ENCODE assay signal across 24 cellular contexts in the genomic region with DNA sequence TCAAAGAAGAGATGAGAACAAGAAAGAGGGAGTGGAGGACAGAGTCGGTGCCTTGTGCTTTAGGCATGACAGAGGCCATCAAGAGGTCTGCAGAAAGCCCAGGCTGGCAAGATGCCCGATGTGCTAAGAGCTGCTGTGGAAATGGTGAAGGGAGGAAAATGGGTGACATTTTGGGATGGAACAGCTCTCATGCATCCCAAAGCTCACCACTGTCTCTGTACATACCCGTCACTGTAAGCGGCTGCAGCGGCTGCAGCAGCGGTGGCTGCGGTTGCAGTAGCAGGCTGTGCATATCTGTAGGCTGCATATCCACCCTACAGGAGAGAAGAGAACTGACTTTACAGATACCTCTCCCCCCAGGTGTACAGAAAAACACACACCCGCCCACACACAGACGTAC. TPM values are rescaled to one million over a fixed set of nuclear protein-coding genes. Genes with fewer than 3 reads are reported as not detected.
DNase-seq lines count a peak whose midpoint lies in the region; ATAC-seq, FAIRE-seq and TF ChIP-seq lines count a peak whose summit lies in the region.
"Had no signal": no experiment of that assay in that cellular context is flagged by ENCODE, and none has a peak within 500 bp of the region (broad histone marks: within the 10 kb centered on the region; RNA-seq: fewer than 3 reads in every experiment).

No MANE protein-coding gene starts in this region.

- no peak overlapping the region for H4K5ac ChIP-seq in IMR-90 (ENCODE audit: low read depth, low read length)

- no peaks in the 10 kb centered on the region for H3K4me1 Mint-ChIP-seq in central memory CD8-positive, alpha-beta T cell

- no peak overlapping the region for H3K56ac ChIP-seq in IMR-90 (ENCODE audit: extremely low read depth, insufficient read depth, low read length)

- peaks cover 16 to 67% of the 10 kb centered on the region in 2 experiments for H3K79me1 ChIP-seq in IMR-90 (ENCODE audit: low read depth in 1 of 2, low read length in 2 of 2)

- no peak for TF ChIP-seq CTCF in BE2C (IDR thresholded peaks at IDR 0.05; ENCODE audit: low read depth, low read length)
- no peak for TF ChIP-seq CTCF in IMR-90 (conservative IDR thresholded peaks at IDR 0.05; ENCODE audit: low read depth, low read length)
- TF ChIP-seq CTCF in tibial nerve (IDR thresholded peaks at IDR 0.05) = no peak

- peak overlapping the region; percentile 43 for H3K4ac ChIP-seq in IMR-90 (ENCODE audit: low read depth, low read length)

- H3K27me3 Mint-ChIP-seq in central memory CD8-positive, alpha-beta T cell = peaks cover 15% of the 10 kb centered on the region
- H3K27me3 Mint-ChIP-seq: CD4-positive, alpha-beta T cell had no signal

- no peak for FAIRE-seq in urothelium cell line (lab: Jason Lieb, UNC)
- FAIRE-seq: A204.1, GM12878, GM19239 had no signal

- TF ChIP-seq POLR2A in IMR-90 (IDR thresholded peaks at IDR 0.05; ENCODE audit: low read depth, low read length) = no peak
- no peak for TF ChIP-seq POLR2A in tibial nerve (IDR thresholded peaks at IDR 0.05)

- H3K4me1 ChIP-seq in BE2C (peaks cover 41% of the 10 kb centered on the region), IMR-90 (ENCODE audit: control insufficient read depth, insufficient read depth, low read length) (peaks cover 29% of the 10 kb centered on the region), tibial nerve (peaks cover 0 to 16% (median 0%) of the 10 kb centered on the region in 4 donors)

- POLR2A ChIA-PET in IMR-90 (lab: Charles Lee; ENCODE audit: unreplicated experiment) = no interaction called here

- H4K8ac ChIP-seq in IMR-90 (ENCODE audit: low read depth in 2 of 2, low read length in 2 of 2) = peak overlapping the region in 1 of 2 experiments; percentile 11; a peak in 1 of 4 replicates

- TF ChIP-seq EP300 in tibial nerve (IDR thresholded peaks at IDR 0.05) = no peak

- no peak for TF ChIP-seq RAD21 in IMR-90 (IDR thresholded peaks at IDR 0.05; ENCODE audit: low read length)

- no peak overlapping the region for H2AFZ ChIP-seq in IMR-90 (replicated peaks; ENCODE audit: low read length, poor library complexity)

- CTCF ChIA-PET in IMR-90 (lab: Yijun Ruan, JAX) = no interaction called here

- H2BK5ac ChIP-seq in IMR-90 (ENCODE audit: low read depth, low read length, poor library complexity, severe bottlenecking) = peak overlapping the region; percentile 55

- no TSS peak for BruUV-seq in IMR-90 (replicated peaks; lab: Mats Ljungman, UMichigan)

- no CpG with 5 or more reads among the region's 9 CpGs for WGBS in IMR-90 (ENCODE audit: extremely low coverage in 2 of 2, insufficient read length in 1 of 2), 2 experiments
- 90 to 91% methylated on average over 9 of the region's 9 CpGs for WGBS in tibial nerve, 2 donors

- H3K36me3 ChIP-seq in BE2C (peaks cover 49% of the 10 kb centered on the region), IMR-90 (ENCODE audit: control insufficient read depth, insufficient read depth, low read length) (peaks cover 28% of the 10 kb centered on the region), tibial nerve (peaks cover 0 to 47% (median 0%) of the 10 kb centered on the region in 3 donors)

- no peak overlapping the region for H2BK15ac ChIP-seq in IMR-90 (ENCODE audit: low read depth, low read length)

- H2AK9ac ChIP-seq in IMR-90 (replicated peaks; ENCODE audit: low read depth, low read length, poor library complexity) = no peak overlapping the region

- peak overlapping the region; percentile 26 for H2BK120ac ChIP-seq in IMR-90 (ENCODE audit: low read depth, low read length)

- peak overlapping the region; percentile 46; the same call in 1 of the 2 replicates for H3K18ac ChIP-seq in IMR-90 (ENCODE audit: low read depth, low read length)

- in situ Hi-C loops in IMR-90 (cut with MboI; ENCODE audit: low sequenced_read_pairs) = loop anchor here (5.0 kb wide), 1 partner anchor 376 kb away; no protein-coding TSS in a partner anchor

- H4K91ac ChIP-seq in IMR-90 (ENCODE audit: insufficient read depth, low read depth, low read length) = 0 out of 2 replicates have a peak overlapping the region, but pooled peaks have one; percentile 8

- peaks cover 12% of the 10 kb centered on the region; the same call in 1 of the 2 replicates for H4K20me1 ChIP-seq in IMR-90 (ENCODE audit: insufficient read depth, low read length)

- H3K27me3 ChIP-seq in BE2C (no peaks in the 10 kb centered on the region), IMR-90 (ENCODE audit: control insufficient read depth, insufficient read depth, low read length) (no peaks in the 10 kb centered on the region), tibial nerve (no peaks in the 10 kb centered on the region)

- H3K23ac ChIP-seq in IMR-90 (ENCODE audit: low read depth, low read length) = 0 out of 2 replicates have a peak overlapping the region, but pooled peaks have one; percentile 29

- peak overlapping the region; percentile 74 for H3K27ac ChIP-seq in IMR-90 (ENCODE audit: insufficient read depth, low read length)
- H3K27ac ChIP-seq in tibial nerve = no peak overlapping the region

- intact Hi-C loops in IMR-90 (cut with micrococcal nuclease) = loop anchor here (2.0 kb wide), 2 partner anchors 91 to 117 kb away; no protein-coding TSS in a partner anchor
- intact Hi-C loops in left ventricle myocardium superior (cut with micrococcal nuclease) = no loop called here

- H3K14ac ChIP-seq in IMR-90 (replicated peaks; ENCODE audit: low read depth, low read length) = peak overlapping the region; percentile 81

- peak; percentile 53 for DNase-seq in BE2C
- DNase-seq in IMR-90 = no peak
- no peak for DNase-seq in central memory CD8-positive, alpha-beta T cell (ENCODE audit: low spot score in 2 of 2)
- peak; percentile 67 for DNase-seq in left ventricle myocardium superior
- DNase-seq in globus pallidus (ENCODE audit: low spot score) = no peak
- no peak for DNase-seq in urothelium cell line (ENCODE audit: low spot score)
- no peak for DNase-seq in tibial nerve (ENCODE audit: low spot score in 2 of 2)
- DNase-seq: CD4-positive, alpha-beta T cell; DMS153; MM.1S; NCI-H1092; NCI-H1436 treated with DMSO at 0.1 percent for 48 hours; NCI-H2029; NCI-H526 treated with DMSO at 0.1 percent for 48 hours; SIG-M5 had no signal

- H3K9me1 ChIP-seq in IMR-90 (ENCODE audit: insufficient read depth, low read length) = peaks cover 21% of the 10 kb centered on the region

- ATAC-seq in IMR-90 (ENCODE audit: low read depth) = no peak
- no peak for ATAC-seq in central memory CD8-positive, alpha-beta T cell (replicated peaks; ENCODE audit: extremely low read depth, poor library complexity, severe bottlenecking)
- peak; percentile 33 for ATAC-seq in left ventricle myocardium superior
- ATAC-seq in GM21786 (IDR thresholded peaks at IDR 0.05; ENCODE audit: unreplicated experiment) = no peak
- ATAC-seq: GM12878, SK-N-SH treated with all-trans-retinoic acid at 6 μM for 48 hours had no signal

- H3K9me3 Mint-ChIP-seq in central memory CD8-positive, alpha-beta T cell = no peaks in the 10 kb centered on the region
- H3K9me3 Mint-ChIP-seq: CD4-positive, alpha-beta T cell had no signal

- no peak overlapping the region for H3K4me3 ChIP-seq in BE2C (ENCODE audit: low read depth, low read length)
- H3K4me3 ChIP-seq in IMR-90 (ENCODE audit: insufficient read depth, low read depth, low read length) = no peak overlapping the region
- no peak overlapping the region for H3K4me3 ChIP-seq in tibial nerve
- H3K4me3 ChIP-seq: GM12878 had no signal

- no peak overlapping the region for H3K9ac ChIP-seq in IMR-90 (ENCODE audit: low read depth, low read length)

- peak overlapping the region; percentile 60; the same call in 1 of the 2 replicates for H2BK20ac ChIP-seq in IMR-90 (ENCODE audit: low read depth, low read length)

- dilution Hi-C loops in IMR-90 (cut with HindIII; ENCODE audit: low sequenced_read_pairs, unreplicated experiment) = no loop called here

- no peaks in the 10 kb centered on the region for H3K36me3 Mint-ChIP-seq in central memory CD8-positive, alpha-beta T cell (ENCODE audit: insufficient read depth)

- H3K4me3 Mint-ChIP-seq in central memory CD8-positive, alpha-beta T cell = no peak overlapping the region
- H3K4me3 Mint-ChIP-seq: CD4-positive, alpha-beta T cell had no signal

- peak overlapping the region; percentile 26 for H3K27ac Mint-ChIP-seq in central memory CD8-positive, alpha-beta T cell (ENCODE audit: low read depth)
- H3K27ac Mint-ChIP-seq: CD4-positive, alpha-beta T cell had no signal

- no peak overlapping the region for H3K4me2 ChIP-seq in IMR-90 (ENCODE audit: low read depth, low read length)

- H2AK5ac ChIP-seq in IMR-90 (ENCODE audit: low read depth, low read length) = peak overlapping the region; percentile 88; the same call in 1 of the 2 replicates

- no peaks in the 10 kb centered on the region; the same call in 1 of the 2 replicates for H3K9me3 ChIP-seq in BE2C
- H3K9me3 ChIP-seq in IMR-90 (ENCODE audit: control insufficient read depth, insufficient read depth, low read length) = no peaks in the 10 kb centered on the region
- no peaks in the 10 kb centered on the region for H3K9me3 ChIP-seq in tibial nerve

TF ChIP-seq in IMR-90, 13 proteins besides CTCF, POLR2A, EP300 and RAD21 (continues in another document):
- TF ChIP-seq BHLHE40 (IDR thresholded peaks at IDR 0.05; ENCODE audit: low read depth, low read length) (no peak), CHD1 (IDR thresholded peaks at IDR 0.05; ENCODE audit: low read depth, low read length) (no peak), CEBPB (IDR thresholded peaks at IDR 0.05; ENCODE audit: low read depth, low read length) (no peak), SMC3 (IDR thresholded peaks at IDR 0.05; ENCODE audit: low read depth, low read length) (no peak), MAZ (IDR thresholded peaks at IDR 0.05; ENCODE audit: borderline replicate concordance, low read depth, low read length) (no peak), RCOR1 (IDR thresholded peaks at IDR 0.05; ENCODE audit: insufficient replicate concordance, low read length) (no peak), MAFK (IDR thresholded peaks at IDR 0.05; ENCODE audit: low read depth, low read length) (no peak)
- TF ChIP-seq, protein P1, sequence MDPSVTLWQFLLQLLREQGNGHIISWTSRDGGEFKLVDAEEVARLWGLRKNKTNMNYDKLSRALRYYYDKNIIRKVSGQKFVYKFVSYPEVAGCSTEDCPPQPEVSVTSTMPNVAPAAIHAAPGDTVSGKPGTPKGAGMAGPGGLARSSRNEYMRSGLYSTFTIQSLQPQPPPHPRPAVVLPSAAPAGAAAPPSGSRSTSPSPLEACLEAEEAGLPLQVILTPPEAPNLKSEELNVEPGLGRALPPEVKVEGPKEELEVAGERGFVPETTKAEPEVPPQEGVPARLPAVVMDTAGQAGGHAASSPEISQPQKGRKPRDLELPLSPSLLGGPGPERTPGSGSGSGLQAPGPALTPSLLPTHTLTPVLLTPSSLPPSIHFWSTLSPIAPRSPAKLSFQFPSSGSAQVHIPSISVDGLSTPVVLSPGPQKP (IDR thresholded peaks at IDR 0.05; ENCODE audit: borderline replicate concordance, low read depth, low read length) = no peak

RNA-seq across cellular contexts. Expression of a gene that starts 28.6 kb away (rescaled TPM):
- polyA plus RNA-seq in BE2C (2012; ENCODE audit: insufficient read depth, insufficient read length, low read depth) = not detected
- under 0.01 and 0.18 TPM in 2 replicates for total RNA-seq in IMR-90 (2012; rRNA removed)
- 0.15 and 0.19 TPM in 2 replicates for polyA plus RNA-seq in IMR-90 (2012; rRNA removed)
- polyA plus RNA-seq in IMR-90 (2012; cell fraction: cytosol; rRNA removed) = 0.15 TPM in 1 of 2 replicates, not detected in the other
- 0.09 and 0.16 TPM in 2 replicates for polyA plus RNA-seq in IMR-90 (2012; cell fraction: nucleus; rRNA removed; ENCODE audit: low replicate concordance)
- not detected for total RNA-seq in left ventricle myocardium superior
- total RNA-seq in tibial nerve = 1 to 10 TPM in 1 of 4 donors, not detected in 3; 4.2 TPM
- total RNA-seq: CD4-positive, alpha-beta T cell; GM12878; H4; LHCN-M2; RPMI7951 had no signal
- polyA plus RNA-seq: BJ, GM12878 had no signal

Comparison
In these comparisons a context has a peak if more than half of its experiments do, and no peak if none do; other contexts are left out.
1. DNase-seq: peak in BE2C (single experiment) and left ventricle myocardium superior (single experiment); none in IMR-90 (single experiment), central memory CD8-positive, alpha-beta T cell (0 of 2), globus pallidus (single experiment), urothelium cell line (single experiment) and tibial nerve (0 of 2).